In the genomic region with DNA sequence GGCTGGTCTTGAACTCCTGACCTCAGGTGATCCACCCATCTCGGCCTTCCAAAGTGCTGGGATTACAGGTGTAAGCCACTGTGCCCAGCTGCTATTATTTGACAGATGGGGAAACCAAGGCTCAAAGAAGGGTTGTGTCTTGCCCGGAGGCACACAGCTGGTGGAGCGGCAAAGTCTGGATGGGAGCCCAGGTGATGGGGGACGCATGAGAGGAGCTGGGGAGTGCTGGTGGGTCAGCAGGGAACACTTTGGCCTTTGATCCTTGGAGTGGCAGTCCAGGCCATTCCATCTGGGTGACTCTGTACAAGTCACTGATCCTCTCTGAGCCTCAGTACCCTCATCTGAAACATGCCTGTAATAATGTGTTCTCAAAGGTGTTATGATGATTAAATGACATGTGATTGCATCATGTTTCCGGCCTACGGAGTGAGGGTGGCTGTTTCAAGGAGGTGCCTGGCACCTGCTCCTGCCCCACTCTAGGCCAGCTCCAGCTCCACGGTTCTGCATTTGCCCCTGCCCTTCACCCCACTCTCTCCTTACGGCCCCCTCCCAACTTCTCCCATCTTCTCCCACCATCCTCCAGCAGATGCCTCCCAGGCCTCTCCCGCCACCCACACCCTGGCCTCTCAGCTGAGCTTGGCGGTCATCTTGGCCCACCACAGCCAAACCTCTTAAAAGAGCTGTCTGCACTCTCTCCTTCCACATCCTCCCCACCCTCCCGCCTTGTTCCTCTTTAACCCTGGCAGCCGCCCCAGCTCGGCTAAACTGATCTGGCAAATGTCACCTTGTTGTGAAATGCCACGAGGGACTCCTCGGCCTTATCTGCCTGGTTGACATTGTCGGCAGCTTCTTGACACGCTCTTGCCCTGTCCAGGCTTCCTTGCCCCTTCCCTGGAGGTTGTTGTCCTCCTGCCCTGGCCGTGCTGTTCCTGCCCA, we compare ENCODE assay signal across 9 cellular contexts. TPM values are rescaled to one million over a fixed set of nuclear protein-coding genes. Genes with fewer than 3 reads are reported as not detected.
A peak's percentile ranks its signal among the peaks of the same experiment; 100 is the strongest.
DNase-seq lines count a peak whose midpoint lies in the region; ATAC-seq and TF ChIP-seq lines count a peak whose summit lies in the region.
"Had no signal": no experiment of that assay in that cellular context is flagged by ENCODE, and none has a peak within 500 bp of the region (broad histone marks: within the 10 kb centered on the region; RNA-seq: fewer than 3 reads in every experiment).

No MANE protein-coding gene starts in this region.

- TF ChIP-seq CTCF in Calu3 (IDR thresholded peaks at IDR 0.05; ENCODE audit: unreplicated experiment), result no peak
- TF ChIP-seq CTCF in ascending aorta (IDR thresholded peaks at IDR 0.05), result no peak
- TF ChIP-seq CTCF in right lobe of liver (IDR thresholded peaks at IDR 0.05), result no peak
- no peak for TF ChIP-seq CTCF in thoracic aorta (IDR thresholded peaks at IDR 0.05)
- TF ChIP-seq CTCF in MM.1S (IDR thresholded peaks at IDR 0.05; ENCODE audit: low read length), result no peak

- H3K27ac ChIP-seq in ascending aorta (peak overlapping the region; percentile 91), right lobe of liver (peak overlapping the region in 1 of 3 donors; percentile 32), thoracic aorta (peak overlapping the region; percentile 72 to 81), MM.1S (ENCODE audit: low read length) (no peak overlapping the region)

- no peak overlapping the region for H2AFZ ChIP-seq in MM.1S (ENCODE audit: low read length)

- DNase-seq in Calu3, result no peak
- peak; percentile 90 for DNase-seq in NOMO-1 treated with DMSO at 0.1 percent for 48 hours (lab: John Stamatoyannopoulos, UW; ENCODE audit: unreplicated experiment)
- DNase-seq in ascending aorta (ENCODE audit: low spot score in 2 of 2), result peak in 1 of 2 donors; percentile 92
- DNase-seq in right lobe of liver, result peak; percentile 77 to 87 (median 85)
- DNase-seq in thoracic aorta (ENCODE audit: low spot score), result no peak
- no peak for DNase-seq in activated effector memory CD4-positive, alpha-beta T cell treated with anti-CD3 and anti-CD28 coated beads, Interleukin-2, amount 50 U/mL, for 16 hours
- no peak for DNase-seq in MM.1S

- H3K9ac ChIP-seq in MM.1S (ENCODE audit: low read length), result no peak overlapping the region

- no peaks in the 10 kb centered on the region for H3K9me2 ChIP-seq in MM.1S (replicated peaks; ENCODE audit: insufficient read depth, low read length)

- ATAC-seq in right lobe of liver (peak; percentile 80 to 93 (median 88)), thoracic aorta (ENCODE audit: insufficient number of reproducible peaks, low FRiP score, low read depth) (no peak), HG02678 (IDR thresholded peaks at IDR 0.05; ENCODE audit: unreplicated experiment) (no peak)

- H3K79me2 ChIP-seq in MM.1S (ENCODE audit: low read length), result no peaks in the 10 kb centered on the region

- H3K4me3 ChIP-seq in ascending aorta (peak overlapping the region in 1 of 2 donors; percentile 1), right lobe of liver (no peak overlapping the region), thoracic aorta (no peak overlapping the region), MM.1S (ENCODE audit: low read length) (no peak overlapping the region)
- H3K4me3 ChIP-seq: dorsolateral prefrontal cortex had no signal

- peaks cover 87% of the 10 kb centered on the region for H3K36me3 Mint-ChIP-seq in Calu3 (ENCODE audit: insufficient read depth, unreplicated experiment)

- no peak overlapping the region for H3K4me2 ChIP-seq in MM.1S (ENCODE audit: low read depth, low read length)

- no peaks in the 10 kb centered on the region for H3K27me3 ChIP-seq in ascending aorta
- H3K27me3 ChIP-seq in right lobe of liver, result no peaks in the 10 kb centered on the region
- H3K27me3 ChIP-seq in thoracic aorta (replicated peaks; ENCODE audit: insufficient read depth), result no peaks in the 10 kb centered on the region
- H3K27me3 ChIP-seq in MM.1S (replicated peaks; ENCODE audit: insufficient read depth, low read length), result peaks cover 10% of the 10 kb centered on the region
- H3K27me3 ChIP-seq: dorsolateral prefrontal cortex had no signal

- intact Hi-C loops in Calu3 (cut with micrococcal nuclease; ENCODE audit: unreplicated experiment), result no loop called here
- intact Hi-C loops in ascending aorta (cut with DNase I), result loop anchor here (1.0 kb wide), 1 partner anchor 15 kb away; no protein-coding TSS in a partner anchor
- intact Hi-C loops in right lobe of liver (cut with DNase I), result no loop called here

- 22% methylated on average over 17 of the region's 18 CpGs for WGBS in right lobe of liver (ENCODE audit: insufficient coverage, low coverage, low lambda C conversion rate, missing lambda C conversion rate)

- CTCF ChIA-PET in Calu3 (lab: Charles Lee), result interaction anchor here (0.7 to 1.7 kb wide), 2 partner anchors 15 to 17 kb away, joined by 3 read pairs; no protein-coding TSS in a partner anchor

- H3K4me3 Mint-ChIP-seq in Calu3 (ENCODE audit: low read depth, unreplicated experiment), result no peak overlapping the region

- TF ChIP-seq POLR2A in right lobe of liver (IDR thresholded peaks at IDR 0.05), result no peak

- H3K9me3 ChIP-seq in ascending aorta, result no peaks in the 10 kb centered on the region
- no peaks in the 10 kb centered on the region for H3K9me3 ChIP-seq in right lobe of liver
- no peaks in the 10 kb centered on the region for H3K9me3 ChIP-seq in thoracic aorta
- H3K9me3 ChIP-seq in MM.1S (replicated peaks; ENCODE audit: insufficient read depth, low read length), result no peaks in the 10 kb centered on the region

- H3K36me3 ChIP-seq in ascending aorta (peaks cover 13 to 24% of the 10 kb centered on the region in 2 donors), right lobe of liver (no peaks in the 10 kb centered on the region), thoracic aorta (peaks cover 10% of the 10 kb centered on the region), MM.1S (replicated peaks; ENCODE audit: insufficient read depth, low read length) (no peaks in the 10 kb centered on the region)

- H3K4me1 ChIP-seq in ascending aorta, result peaks cover 22 to 80% of the 10 kb centered on the region in 2 donors
- H3K4me1 ChIP-seq in right lobe of liver, result peaks cover 0 to 17% (median 8%) of the 10 kb centered on the region in 4 donors
- peaks cover 27 to 84% of the 10 kb centered on the region in 2 donors for H3K4me1 ChIP-seq in thoracic aorta (ENCODE audit: control insufficient read depth in 1 of 2, low read depth in 2 of 2)
- no peaks in the 10 kb centered on the region for H3K4me1 ChIP-seq in MM.1S (ENCODE audit: low read length)

- H4K20me1 ChIP-seq in MM.1S (ENCODE audit: insufficient read depth, low read length), result no peaks in the 10 kb centered on the region

- H3F3A ChIP-seq in MM.1S (ENCODE audit: insufficient read depth, low read length), result no peaks in the 10 kb centered on the region

- H3K4me1 Mint-ChIP-seq in Calu3 (ENCODE audit: low read depth, unreplicated experiment), result peaks cover 28% of the 10 kb centered on the region

- H3K27me3 Mint-ChIP-seq in Calu3 (ENCODE audit: unreplicated experiment), result no peaks in the 10 kb centered on the region

- no TSS peak for BruUV-seq in Calu3 (replicated peaks; lab: Mats Ljungman, UMichigan)

- H3K9me3 Mint-ChIP-seq in Calu3 (ENCODE audit: low read depth, unreplicated experiment), result no peaks in the 10 kb centered on the region

- H3K27ac Mint-ChIP-seq in Calu3 (ENCODE audit: unreplicated experiment), result peak overlapping the region; percentile 73

RNA-seq across cellular contexts. Expression of a gene that starts 5.5 kb away (rescaled TPM):
- 207 and 218 TPM in 2 replicates for total RNA-seq in Calu3 (2022)
- total RNA-seq in ascending aorta, result 151 TPM
- total RNA-seq in right lobe of liver, result 1 to 10 TPM; 1.1 to 4.6 (median 3.1) TPM
- 100 to 1,000 TPM in 1 of 2 donors, 10 to 100 TPM in 1; 91.2 to 132 TPM for total RNA-seq in thoracic aorta

RNA-seq across cellular contexts. Expression of a gene that starts 18.4 kb away (rescaled TPM):
- total RNA-seq in Calu3 (2022) (400 and 420 TPM in 2 replicates), ascending aorta (1,082 TPM), right lobe of liver (10 to 100 TPM in 4 of 6 experiments, 1 to 10 TPM in 2; 3.7 to 24.0 (median 13.6) TPM), thoracic aorta (100 to 1,000 TPM; 626 to 891 TPM)

RNA-seq across cellular contexts. Expression of a gene that starts 30.6 kb away (rescaled TPM):
- 14.5 and 15.7 TPM in 2 replicates for total RNA-seq in Calu3 (2022)
- 0.32 TPM for total RNA-seq in ascending aorta
- 1 to 10 TPM; 2.5 to 6.6 (median 3.9) TPM for total RNA-seq in right lobe of liver
- total RNA-seq in thoracic aorta, result 10 to 100 TPM; 20.5 to 35.6 TPM

RNA-seq across cellular contexts. Expression of a gene that starts 32.4 kb away (rescaled TPM):
- 25.2 and 27.6 TPM in 2 replicates for total RNA-seq in Calu3 (2022)
- 18.1 TPM for total RNA-seq in ascending aorta
- total RNA-seq in right lobe of liver, result 10 to 100 TPM in 1 of 6 experiments, 1 to 10 TPM in 3, under 1 TPM in 2; 0.15 to 13.0 (median 1.9) TPM
- 10 to 100 TPM in 1 of 2 donors, 1 to 10 TPM in 1; 4.1 to 11.0 TPM for total RNA-seq in thoracic aorta

RNA-seq across cellular contexts. Expression of a gene that starts 37.8 kb away (rescaled TPM):
- total RNA-seq in Calu3 (2022) (101 and 132 TPM in 2 replicates), ascending aorta (117 TPM), right lobe of liver (10 to 100 TPM; 35.1 to 64.8 (median 47.9) TPM), thoracic aorta (100 to 1,000 TPM in 1 of 2 donors, 10 to 100 TPM in 1; 53.7 to 138 TPM)

Comparison
In these comparisons a context has a peak if more than half of its experiments do, and no peak if none do; other contexts are left out.
1. DNase-seq: peak in NOMO-1 treated with DMSO at 0.1 percent for 48 hours (single experiment) and right lobe of liver (3 of 3); none in Calu3 (single experiment), thoracic aorta (single experiment), activated effector memory CD4-positive, alpha-beta T cell treated with anti-CD3 and anti-CD28 coated beads, Interleukin-2, amount 50 U/mL, for 16 hours (single experiment) and MM.1S (single experiment).
2. ATAC-seq: peak in right lobe of liver (4 of 4); none in thoracic aorta (single experiment) and HG02678 (single experiment).
3. RNA of a gene that starts 5.5 kb away (total RNA-seq): 207 to 218 TPM in Calu3, 151 TPM in ascending aorta (single experiment) and 91.2 to 132 TPM in thoracic aorta; 1.1 to 4.6 TPM in right lobe of liver; every median in the first group is over 10 times any median in the second.
4. RNA of a gene that starts 18.4 kb away (total RNA-seq): 1,082 TPM in ascending aorta (single experiment), 626 to 891 TPM in thoracic aorta and 400 to 420 TPM in Calu3; 3.7 to 24.0 TPM in right lobe of liver; every median in the first group is over 10 times any median in the second.